ENCODE assay signal across 8 cellular contexts in the genomic region with DNA sequence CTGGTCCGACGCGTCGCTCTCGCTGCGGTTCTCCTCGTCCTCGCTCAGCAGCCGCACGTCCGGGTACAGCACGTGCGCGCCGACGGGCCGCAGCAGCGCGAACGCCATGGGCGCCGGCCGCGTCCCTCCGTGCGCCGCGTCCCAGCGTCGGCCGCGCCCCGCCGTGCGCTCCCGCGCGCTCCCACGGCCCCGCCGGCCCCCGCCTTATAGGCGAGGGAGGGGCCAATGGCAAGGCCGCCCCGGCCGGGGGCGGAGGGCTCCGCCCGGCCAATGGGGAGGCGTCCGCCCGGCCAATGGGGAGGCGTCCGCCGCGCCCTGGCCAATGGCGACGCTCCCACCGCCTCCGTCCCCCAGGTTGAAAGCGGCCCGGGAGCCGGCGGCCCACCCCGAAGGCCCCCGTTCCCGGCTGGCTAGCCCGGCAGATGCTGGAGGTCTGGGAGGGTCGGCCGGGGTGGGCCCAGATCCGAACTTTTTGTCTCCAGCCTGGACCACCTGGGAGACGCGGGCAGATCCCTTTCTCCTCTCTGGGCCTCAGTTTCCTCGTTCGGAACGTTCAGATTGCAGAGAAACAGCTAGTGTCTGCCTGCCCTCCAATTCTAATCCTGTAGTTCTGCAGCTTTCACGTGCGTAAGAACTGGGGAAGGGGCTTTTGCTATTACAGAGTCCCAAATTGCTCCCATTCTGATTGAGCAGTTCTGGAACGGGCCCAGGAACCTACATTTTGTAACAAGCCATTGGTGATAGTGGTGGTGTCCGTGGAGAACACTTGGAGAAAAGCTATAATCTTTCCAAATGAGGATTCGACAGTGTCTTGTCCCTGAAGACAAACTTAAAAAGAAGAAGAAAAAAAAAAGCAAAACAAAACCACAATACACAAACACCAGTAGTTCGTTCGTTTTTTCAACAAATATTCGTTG. TPM values are rescaled to one million over a fixed set of nuclear protein-coding genes. Genes with fewer than 3 reads are reported as not detected.
DNase-seq lines count a peak whose midpoint lies in the region; ATAC-seq and TF ChIP-seq lines count a peak whose summit lies in the region.

A gene with protein sequence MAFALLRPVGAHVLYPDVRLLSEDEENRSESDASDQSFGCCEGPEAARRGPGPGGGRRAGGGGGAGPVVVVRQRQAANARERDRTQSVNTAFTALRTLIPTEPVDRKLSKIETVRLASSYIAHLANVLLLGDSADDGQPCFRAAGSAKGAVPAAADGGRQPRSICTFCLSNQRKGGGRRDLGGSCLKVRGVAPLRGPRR (minus strand): TSS at position 180 of the 917 bp plus-strand sequence. CDS start 72 bp downstream, at position 108.

- peaks cover 4% of the 10 kb centered on the region for H3K4me1 Mint-ChIP-seq in activated CD8-positive, alpha-beta T cell treated with anti-CD3 and anti-CD28 coated beads, Interleukin-2, amount 10 ng/mL, durations not matched to agents 7 days and 5 days (ENCODE audit: low read depth)

- no peaks in the 10 kb centered on the region for H3K9me3 Mint-ChIP-seq in activated CD8-positive, alpha-beta T cell treated with anti-CD3 and anti-CD28 coated beads, Interleukin-2, amount 10 ng/mL, durations not matched to agents 7 days and 5 days (ENCODE audit: insufficient read depth)

- no peaks in the 10 kb centered on the region for H3K36me3 ChIP-seq in stomach
- H3K36me3 ChIP-seq in colonic mucosa, result no peaks in the 10 kb centered on the region

- POLR2A ChIA-PET in activated CD8-positive, alpha-beta T cell treated with anti-CD3 and anti-CD28 coated beads, Interleukin-2, amount 10 ng/mL, durations not matched to agents 7 days and 5 days (lab: Charles Lee), result no interaction called here

- TF ChIP-seq POLR2A in stomach (IDR thresholded peaks at IDR 0.05), result no peak

- ATAC-seq in activated CD8-positive, alpha-beta T cell treated with anti-CD3 and anti-CD28 coated beads, Interleukin-2, amount 10 ng/mL, durations not matched to agents 7 days and 5 days, result peak; percentile 50
- ATAC-seq in right cardiac atrium (peak; percentile 92 to 96), HG02798 (IDR thresholded peaks at IDR 0.05; ENCODE audit: poor library complexity, unreplicated experiment) (no peak), GM21360 (IDR thresholded peaks at IDR 0.05; ENCODE audit: unreplicated experiment) (no peak)

- H3K27ac ChIP-seq in right cardiac atrium (ENCODE audit: low read length) (peak within 1 kb of the TSS; percentile 61), stomach (no peak within 1 kb of the TSS), colonic mucosa (no peak within 1 kb of the TSS)

- intact Hi-C loops in right cardiac atrium (cut with DNase I), result no loop called here
- intact Hi-C loops in stomach (cut with DNase I; ENCODE audit: low total_unique reads), result no loop called here
- intact Hi-C loops in colonic mucosa (cut with DNase I), result no loop called here

- H3K4me1 ChIP-seq in right cardiac atrium (ENCODE audit: control insufficient read depth, insufficient read depth, low read length) (peaks cover 10% of the 10 kb centered on the region), stomach (peaks cover 0 to 23% (median 11%) of the 10 kb centered on the region in 4 donors), colonic mucosa (no peaks in the 10 kb centered on the region)

- peaks cover 50% of the 10 kb centered on the region for H3K27me3 Mint-ChIP-seq in activated CD8-positive, alpha-beta T cell treated with anti-CD3 and anti-CD28 coated beads, Interleukin-2, amount 10 ng/mL, durations not matched to agents 7 days and 5 days (ENCODE audit: low read depth)

- TF ChIP-seq CTCF in stomach (IDR thresholded peaks at IDR 0.05) (no peak), colonic mucosa (IDR thresholded peaks at IDR 0.05) (no peak)

- H3K27ac Mint-ChIP-seq in activated CD8-positive, alpha-beta T cell treated with anti-CD3 and anti-CD28 coated beads, Interleukin-2, amount 10 ng/mL, durations not matched to agents 7 days and 5 days, result no peak within 1 kb of the TSS

- H3K9me3 ChIP-seq in right cardiac atrium (ENCODE audit: control insufficient read depth, low read length) (no peaks in the 10 kb centered on the region), stomach (no peaks in the 10 kb centered on the region), colonic mucosa (no peaks in the 10 kb centered on the region)

- H3K27me3 ChIP-seq in right cardiac atrium (ENCODE audit: control insufficient read depth, insufficient read depth), result no peaks in the 10 kb centered on the region
- H3K27me3 ChIP-seq in stomach, result peaks cover 5 to 92% (median 47%) of the 10 kb centered on the region in 3 donors
- peaks cover 34% of the 10 kb centered on the region for H3K27me3 ChIP-seq in colonic mucosa

- CTCF ChIA-PET in activated CD8-positive, alpha-beta T cell treated with anti-CD3 and anti-CD28 coated beads, Interleukin-2, amount 10 ng/mL, durations not matched to agents 7 days and 5 days (lab: Charles Lee), result interaction anchor here (2.3 kb wide), 1 partner anchor 35 kb away, joined by 8 read pairs; no protein-coding TSS in a partner anchor

- no peak within 1 kb of the TSS for H3K4me3 Mint-ChIP-seq in activated CD8-positive, alpha-beta T cell treated with anti-CD3 and anti-CD28 coated beads, Interleukin-2, amount 10 ng/mL, durations not matched to agents 7 days and 5 days

- H3K4me3 ChIP-seq in right cardiac atrium (ENCODE audit: low read length) (peak within 1 kb of the TSS; percentile 69), stomach (peak within 1 kb of the TSS in 3 of 4 donors; percentile 21 to 29 (median 26)), colonic mucosa (no peak within 1 kb of the TSS)

- no peaks in the 10 kb centered on the region for H3K36me3 Mint-ChIP-seq in activated CD8-positive, alpha-beta T cell treated with anti-CD3 and anti-CD28 coated beads, Interleukin-2, amount 10 ng/mL, durations not matched to agents 7 days and 5 days (ENCODE audit: low read depth)

- TF ChIP-seq EP300 in stomach (IDR thresholded peaks at IDR 0.05), result no peak

- WGBS in right cardiac atrium, result 6% methylated on average over 84 of the region's 84 CpGs
- 8 to 44% (median 20%) methylated on average over 11 to 84 of the region's 84 CpGs for WGBS in stomach, 5 donors

- peak within 1 kb of the TSS in 1 of 2 donors; percentile 24 for H3K9ac ChIP-seq in colonic mucosa (ENCODE audit: low read depth in 2 of 2, low read length in 2 of 2)

- peak; percentile 36 for DNase-seq in activated CD4-positive, alpha-beta T cell treated with anti-CD3 and anti-CD28 coated beads for 48 hours
- DNase-seq in activated CD4-positive, alpha-beta T cell treated with anti-CD3 and anti-CD28 coated beads, Interleukin-2, amount 50 U/mL, for 48 hours, result no peak
- no peak for DNase-seq in activated CD8-positive, alpha-beta T cell treated with anti-CD3 and anti-CD28 coated beads, Interleukin-2, amount 10 ng/mL, durations not matched to agents 7 days and 5 days
- DNase-seq in right cardiac atrium (peak; percentile 64 to 88 (median 79)), stomach (no peak), colonic mucosa (no peak)

RNA-seq across cellular contexts. Expression of the gene that starts here (rescaled TPM):
- total RNA-seq in activated CD8-positive, alpha-beta T cell treated with anti-CD3 and anti-CD28 coated beads, Interleukin-2, amount 10 ng/mL, durations not matched to agents 7 days and 5 days, result not detected
- total RNA-seq in right cardiac atrium (1 to 10 TPM; 4.0 to 9.3 (median 7.8) TPM), stomach (under 1 TPM in 1 of 5 donors, not detected in 4; 0.43 TPM), colonic mucosa (under 1 TPM; 0.16 to 0.22 TPM)
- polyA plus RNA-seq in right cardiac atrium (7.4 TPM), stomach (under 1 TPM in 2 of 3 donors, not detected in 1; 0.25 to 0.33 TPM)

Comparison
In these comparisons a context has a peak if more than half of its experiments do, and no peak if none do; other contexts are left out.
1. DNase-seq: peak in activated CD4-positive, alpha-beta T cell treated with anti-CD3 and anti-CD28 coated beads for 48 hours (single experiment) and right cardiac atrium (3 of 3); none in activated CD4-positive, alpha-beta T cell treated with anti-CD3 and anti-CD28 coated beads, Interleukin-2, amount 50 U/mL, for 48 hours (0 of 2), activated CD8-positive, alpha-beta T cell treated with anti-CD3 and anti-CD28 coated beads, Interleukin-2, amount 10 ng/mL, durations not matched to agents 7 days and 5 days (single experiment), stomach (single experiment) and colonic mucosa (single experiment).
2. Peak in ATAC-seq in activated CD8-positive, alpha-beta T cell treated with anti-CD3 and anti-CD28 coated beads, Interleukin-2, amount 10 ng/mL, durations not matched to agents 7 days and 5 days; RNA of the gene not detected or under 1 TPM.
3. ATAC-seq: peak in right cardiac atrium (2 of 2); none in HG02798 (single experiment) and GM21360 (single experiment).